In the genomic region with DNA sequence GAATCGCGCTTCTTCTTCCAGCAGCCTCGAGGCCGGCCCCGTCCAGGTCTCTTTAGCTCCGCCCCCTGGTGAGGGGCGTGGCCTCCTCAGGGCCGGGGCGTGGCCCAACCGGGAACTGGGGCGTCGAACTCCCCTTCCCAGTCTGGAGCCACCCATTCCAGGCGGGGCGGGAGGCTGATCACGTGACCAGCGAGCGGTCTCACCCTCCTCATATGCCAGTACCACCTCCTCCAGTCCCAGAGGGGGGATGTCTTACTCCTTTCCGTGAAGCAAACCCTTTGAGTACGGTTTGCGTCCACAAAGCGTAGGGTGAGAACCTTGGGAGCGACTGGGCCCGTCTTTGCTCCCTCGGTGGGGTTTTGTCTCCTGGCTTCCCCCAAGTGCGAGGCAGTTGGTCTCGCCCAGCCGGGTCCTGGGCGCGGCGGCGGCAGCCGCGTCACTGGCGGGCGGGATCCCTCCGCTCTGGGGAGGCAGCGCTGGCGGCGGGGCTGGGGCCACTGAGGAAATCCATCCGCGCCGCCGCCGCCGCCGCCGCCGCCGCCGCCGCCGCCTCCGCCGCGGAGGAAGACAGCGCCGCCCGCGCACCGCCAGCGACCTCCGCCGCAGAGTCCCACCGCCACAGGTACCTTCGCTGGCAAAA, we compare ENCODE assay signal across 8 cellular contexts. TPM values are rescaled to one million over a fixed set of nuclear protein-coding genes. Genes with fewer than 3 reads are reported as not detected.
DNase-seq lines count a peak whose midpoint lies in the region; ATAC-seq and TF ChIP-seq lines count a peak whose summit lies in the region.

A gene (plus strand): TSS at position 439 of the 640 bp plus-strand sequence. CDS start 2,526 bp downstream, outside the sequence.

- H3K4me1 ChIP-seq in KMS-11 (ENCODE audit: low read depth, poor library complexity, severe bottlenecking), result peaks cover 13% of the 10 kb centered on the region
- H3K4me1 ChIP-seq in Peyer's patch, result peaks cover 0 to 22% (median 2%) of the 10 kb centered on the region in 4 donors
- H3K4me1 ChIP-seq in muscle layer of duodenum (ENCODE audit: control insufficient read depth in 1 of 2, insufficient read depth in 2 of 2, low read length in 2 of 2), result peaks cover 0 to 8% of the 10 kb centered on the region in 2 donors

- H3K27ac ChIP-seq in KMS-11 (peak within 1 kb of the TSS; percentile 95), Peyer's patch (peak within 1 kb of the TSS; percentile 95 to 97 (median 96)), muscle layer of duodenum (ENCODE audit: low read length) (peak within 1 kb of the TSS; percentile 93)

- H3K4me3 ChIP-seq in KMS-11 (IDR thresholded peaks at IDR 0.05; ENCODE audit: insufficient read depth, low read depth, low read length) (no peak within 1 kb of the TSS), Peyer's patch (peak within 1 kb of the TSS; percentile 73 to 91 (median 86)), muscle layer of duodenum (ENCODE audit: low read depth in 1 of 2, low read length in 2 of 2) (peak within 1 kb of the TSS; percentile 73 to 98)

- peak within 1 kb of the TSS; percentile 87 for H3K9ac ChIP-seq in KMS-11

- peak; percentile 51 for ATAC-seq in GM21737 (IDR thresholded peaks at IDR 0.05; ENCODE audit: unreplicated experiment)
- ATAC-seq in esophagus mucosa, result peak; percentile 87

- TF ChIP-seq CTCF in KMS-11 (conservative IDR thresholded peaks at IDR 0.05; ENCODE audit: low read depth, low read length), result no peak
- peak in 1 of 6 experiments; percentile 22 for TF ChIP-seq CTCF in Peyer's patch (IDR thresholded peaks at IDR 0.05)

- peaks cover 32% of the 10 kb centered on the region; the same call in 1 of the 2 replicates for H3K27me3 ChIP-seq in KMS-11 (ENCODE audit: insufficient read depth, low read depth)
- no peaks in the 10 kb centered on the region for H3K27me3 ChIP-seq in Peyer's patch
- H3K27me3 ChIP-seq in muscle layer of duodenum (ENCODE audit: low read depth, low read length), result no peaks in the 10 kb centered on the region

- peak within 1 kb of the TSS; percentile 90 for H2AFZ ChIP-seq in KMS-11 (ENCODE audit: low read depth)

- H3K36me3 ChIP-seq in KMS-11 (ENCODE audit: insufficient read depth) (no peaks in the 10 kb centered on the region; the same call in 1 of the 2 replicates), Peyer's patch (peaks cover 0 to 21% (median 0%) of the 10 kb centered on the region in 3 donors), muscle layer of duodenum (ENCODE audit: control insufficient read depth in 1 of 2, insufficient read depth in 2 of 2, low read length in 2 of 2) (peaks cover 16 to 18% of the 10 kb centered on the region in 2 donors)

- no peaks in the 10 kb centered on the region for H3K9me3 ChIP-seq in Peyer's patch
- H3K9me3 ChIP-seq in muscle layer of duodenum (ENCODE audit: control insufficient read depth in 1 of 2, low read length in 2 of 2), result no peaks in the 10 kb centered on the region

- H3K79me2 ChIP-seq in KMS-11 (ENCODE audit: insufficient read depth, low read depth), result peaks cover 19% of the 10 kb centered on the region

- peak; percentile 59 to 75 for TF ChIP-seq POLR2A in Peyer's patch (IDR thresholded peaks at IDR 0.05)

- DNase-seq in DMS53 (lab: John Stamatoyannopoulos, UW) (peak; percentile 100), Peyer's patch (peak; percentile 99 to 100 (median 100))
- DNase-seq in activated T-cell treated with anti-CD3 and anti-CD28 coated beads, Interleukin-2, amount 50 U/mL, for 48 hours, result peak; percentile 100
- peak; percentile 96 to 97 for DNase-seq in stimulated activated CD8-positive, alpha-beta memory T cell treated with anti-CD3 and anti-CD28 coated beads, Interleukin-7, amount 100 ng/mL, for 4 hours (ENCODE audit: low read depth in 2 of 2)

- no peaks in the 10 kb centered on the region for H4K20me1 ChIP-seq in KMS-11 (ENCODE audit: insufficient read depth)

- peak within 1 kb of the TSS; percentile 79 for H3K4me2 ChIP-seq in KMS-11

RNA-seq across cellular contexts. Expression of the gene that starts here (rescaled TPM):
- total RNA-seq in Peyer's patch, result 100 to 1,000 TPM; 123 to 236 (median 172) TPM
- 289 TPM for total RNA-seq in esophagus mucosa
